In genomic region chr7:63027075-63027474, GRCh38 we compare ENCODE assay signal across 35 cellular contexts.
"Had no signal": no experiment of that assay in that cellular context is flagged by ENCODE, and none has a peak within 500 bp of the region (broad histone marks: within the 10 kb centered on the region; RNA-seq: fewer than 3 reads in every experiment).

No MANE protein-coding gene starts in this region.

- H3K27me3 ChIP-seq: ascending aorta, cardiac muscle cell had no signal

- H3K36me3 Mint-ChIP-seq: activated naive CD4-positive, alpha-beta T cell treated with anti-CD3 and anti-CD28 coated beads, Interleukin-2, amount 10 ng/mL, durations not matched to agents 7 days and 5 days; activated naive CD4-positive, alpha-beta T cell treated with anti-CD3 and anti-CD28 coated beads, Interleukin-2, amount 50 U/mL, for 24 hours; activated naive CD8-positive, alpha-beta T cell treated with anti-CD3 and anti-CD28 coated beads, Interleukin-2, amount 10 ng/mL, durations not matched to agents 7 days and 5 days had no signal

- ATAC-seq: activated CD8-positive, alpha-beta memory T cell treated with anti-CD3 and anti-CD28 coated beads, Interleukin-2, amount 10 ng/mL, durations not matched to agents 7 days and 5 days; activated CD8-positive, alpha-beta T cell treated with anti-CD3 and anti-CD28 coated beads, Interleukin-2, amount 10 ng/mL, durations not matched to agents 7 days and 5 days; activated naive CD8-positive, alpha-beta T cell treated with anti-CD3 and anti-CD28 coated beads, Interleukin-2, amount 50 U/mL, for 24 hours had no signal

- H3K4me3 ChIP-seq: ascending aorta, cardiac muscle cell had no signal

- H3K4me1 Mint-ChIP-seq: activated B cell treated with CpG ODN at 0.5 μM for 24 hours; activated CD4-positive, alpha-beta memory T cell treated with anti-CD3 and anti-CD28 coated beads, Interleukin-2, amount 10 ng/mL, durations not matched to agents 7 days and 5 days; activated CD4-positive, alpha-beta T cell treated with anti-CD3 and anti-CD28 coated beads, Interleukin-2, amount 10 ng/mL, durations not matched to agents 24 days and 14 days; activated CD8-positive, alpha-beta memory T cell treated with anti-CD3 and anti-CD28 coated beads, Interleukin-2, amount 10 ng/mL, durations not matched to agents 7 days and 5 days; activated naive CD4-positive, alpha-beta T cell treated with anti-CD3 and anti-CD28 coated beads, Interleukin-2, amount 10 ng/mL, durations not matched to agents 7 days and 5 days; activated naive CD4-positive, alpha-beta T cell treated with anti-CD3 and anti-CD28 coated beads, Interleukin-2, amount 50 U/mL, for 24 hours; activated naive CD8-positive, alpha-beta T cell treated with anti-CD3 and anti-CD28 coated beads, Interleukin-2, amount 10 ng/mL, durations not matched to agents 7 days and 5 days; activated naive CD8-positive, alpha-beta T cell treated with anti-CD3 and anti-CD28 coated beads, Interleukin-2, amount 50 U/mL, for 24 hours; brain; central memory CD8-positive, alpha-beta T cell had no signal

- H3K27me3 Mint-ChIP-seq: activated B cell treated with CpG ODN at 0.5 μM for 24 hours; activated CD4-positive, alpha-beta memory T cell treated with anti-CD3 and anti-CD28 coated beads, Interleukin-2, amount 10 ng/mL, durations not matched to agents 7 days and 5 days; activated CD4-positive, alpha-beta T cell treated with anti-CD3 and anti-CD28 coated beads, Interleukin-2, amount 10 ng/mL, durations not matched to agents 24 days and 14 days; activated CD8-positive, alpha-beta memory T cell treated with anti-CD3 and anti-CD28 coated beads, Interleukin-2, amount 10 ng/mL, durations not matched to agents 7 days and 5 days; activated naive CD4-positive, alpha-beta T cell treated with anti-CD3 and anti-CD28 coated beads, Interleukin-2, amount 10 ng/mL, durations not matched to agents 7 days and 5 days; activated naive CD4-positive, alpha-beta T cell treated with anti-CD3 and anti-CD28 coated beads, Interleukin-2, amount 50 U/mL, for 24 hours; activated naive CD8-positive, alpha-beta T cell; activated naive CD8-positive, alpha-beta T cell treated with anti-CD3 and anti-CD28 coated beads, Interleukin-2, amount 10 ng/mL, durations not matched to agents 7 days and 5 days; activated naive CD8-positive, alpha-beta T cell treated with anti-CD3 and anti-CD28 coated beads, Interleukin-2, amount 50 U/mL, for 24 hours; activated T-cell treated with anti-CD3 and anti-CD28 coated beads, Interleukin-2, amount 50 U/mL, for 24 hours; central memory CD8-positive, alpha-beta T cell had no signal

- DNase-seq: activated B cell treated with CpG ODN at 0.5 μM for 24 hours; activated CD4-positive, alpha-beta memory T cell treated with anti-CD3 and anti-CD28 coated beads, Interleukin-2, amount 10 ng/mL, durations not matched to agents 7 days and 5 days; activated CD4-positive, alpha-beta T cell treated with anti-CD3 and anti-CD28 coated beads for 4 hours; activated CD4-positive, alpha-beta T cell treated with anti-CD3 and anti-CD28 coated beads, Interleukin-2, amount 10 ng/mL, durations not matched to agents 24 days and 14 days; activated CD4-positive, alpha-beta T cell treated with anti-CD3 and anti-CD28 coated beads, Interleukin-2, amount 50 U/mL, for 48 hours; activated CD4-positive, CD25-positive, alpha-beta regulatory T cell treated with anti-CD3 and anti-CD28 coated beads, Interleukin-2, amount 50 U/mL, for 72 hours; activated CD8-positive, alpha-beta memory T cell treated with anti-CD3 and anti-CD28 coated beads for 24 hours; activated CD8-positive, alpha-beta memory T cell treated with anti-CD3 and anti-CD28 coated beads, Interleukin-2, amount 10 ng/mL, durations not matched to agents 7 days and 5 days; activated CD8-positive, alpha-beta memory T cell treated with anti-CD3 and anti-CD28 coated beads, Interleukin-2, amount 50 U/mL, for 48 hours; activated CD8-positive, alpha-beta T cell treated with anti-CD3 and anti-CD28 coated beads, Interleukin-2, amount 10 ng/mL, durations not matched to agents 7 days and 5 days; activated effector memory CD4-positive, alpha-beta T cell treated with Interleukin-2 at 50 U/mL for 16 hours; activated gamma-delta T cell; activated naive CD4-positive, alpha-beta T cell treated with anti-CD3 and anti-CD28 coated beads, Interleukin-2, amount 10 ng/mL, durations not matched to agents 7 days and 5 days; activated naive CD4-positive, alpha-beta T cell treated with Interleukin-2 at 50 U/mL for 16 hours; activated naive CD8-positive, alpha-beta T cell treated with anti-CD3 and anti-CD28 coated beads, Interleukin-2, amount 10 ng/mL, durations not matched to agents 7 days and 5 days; activated naive CD8-positive, alpha-beta T cell treated with anti-CD3 and anti-CD28 coated beads, Interleukin-2, amount 50 U/mL, for 24 hours; activated T-cell treated with anti-CD3 and anti-CD28 coated beads, Interleukin-2, amount 50 U/mL, for 24 hours; activated T-cell treated with anti-CD3 and anti-CD28 coated beads, Interleukin-2, amount 50 U/mL, for 48 hours; amygdala; anterior cingulate cortex; caudate nucleus; SW 1271; T-helper 1 cell; T-helper 2 cell; T-helper 9 cell had no signal

- H3K27ac Mint-ChIP-seq: activated B cell treated with CpG ODN at 0.5 μM for 24 hours; activated CD4-positive, alpha-beta memory T cell treated with anti-CD3 and anti-CD28 coated beads, Interleukin-2, amount 10 ng/mL, durations not matched to agents 7 days and 5 days; activated CD4-positive, alpha-beta T cell treated with anti-CD3 and anti-CD28 coated beads, Interleukin-2, amount 10 ng/mL, durations not matched to agents 24 days and 14 days; activated CD8-positive, alpha-beta memory T cell treated with anti-CD3 and anti-CD28 coated beads, Interleukin-2, amount 10 ng/mL, durations not matched to agents 7 days and 5 days; activated CD8-positive, alpha-beta T cell treated with anti-CD3 and anti-CD28 coated beads, Interleukin-2, amount 10 ng/mL, durations not matched to agents 7 days and 5 days; activated naive CD4-positive, alpha-beta T cell treated with anti-CD3 and anti-CD28 coated beads, Interleukin-2, amount 10 ng/mL, durations not matched to agents 7 days and 5 days; activated naive CD4-positive, alpha-beta T cell treated with anti-CD3 and anti-CD28 coated beads, Interleukin-2, amount 50 U/mL, for 24 hours; activated naive CD8-positive, alpha-beta T cell; activated naive CD8-positive, alpha-beta T cell treated with anti-CD3 and anti-CD28 coated beads, Interleukin-2, amount 10 ng/mL, durations not matched to agents 7 days and 5 days; activated naive CD8-positive, alpha-beta T cell treated with anti-CD3 and anti-CD28 coated beads, Interleukin-2, amount 50 U/mL, for 24 hours; activated T-cell treated with anti-CD3 and anti-CD28 coated beads, Interleukin-2, amount 50 U/mL, for 24 hours; activated T-helper 2 cell treated with anti-CD3 and anti-CD28 coated beads, Interferon-gamma antibody, Interleukin-2, Interleukin-4, amounts not matched to agents 10 μg/mL and 5 μg/mL and 100 μg/mL, durations not matched to agents 14 hours and 24 hours and 36 hours; brain; T-helper 1 cell treated with Interleukin-12 subunit alpha and Interleukin-12 subunit beta and Interleukin-4 antibody, amounts not matched to agents 30 μg/mL and 1 μg/mL, for 36 hours; T-helper 2 cell treated with Interferon-gamma antibody and Interleukin-4, amounts not matched to agents 5 μg/mL and 100 μg/mL, for 36 hours had no signal

- H3K36me3 ChIP-seq: ascending aorta, cardiac muscle cell had no signal

- H3K4me3 Mint-ChIP-seq: activated B cell treated with CpG ODN at 0.5 μM for 24 hours; activated CD4-positive, alpha-beta memory T cell treated with anti-CD3 and anti-CD28 coated beads, Interleukin-2, amount 10 ng/mL, durations not matched to agents 7 days and 5 days; activated CD4-positive, alpha-beta T cell treated with anti-CD3 and anti-CD28 coated beads, Interleukin-2, amount 10 ng/mL, durations not matched to agents 24 days and 14 days; activated CD8-positive, alpha-beta memory T cell treated with anti-CD3 and anti-CD28 coated beads, Interleukin-2, amount 10 ng/mL, durations not matched to agents 7 days and 5 days; activated CD8-positive, alpha-beta T cell treated with anti-CD3 and anti-CD28 coated beads, Interleukin-2, amount 10 ng/mL, durations not matched to agents 7 days and 5 days; activated naive CD4-positive, alpha-beta T cell treated with anti-CD3 and anti-CD28 coated beads, Interleukin-2, amount 10 ng/mL, durations not matched to agents 7 days and 5 days; activated naive CD4-positive, alpha-beta T cell treated with anti-CD3 and anti-CD28 coated beads, Interleukin-2, amount 50 U/mL, for 24 hours; activated naive CD8-positive, alpha-beta T cell; activated naive CD8-positive, alpha-beta T cell treated with anti-CD3 and anti-CD28 coated beads, Interleukin-2, amount 10 ng/mL, durations not matched to agents 7 days and 5 days; activated naive CD8-positive, alpha-beta T cell treated with anti-CD3 and anti-CD28 coated beads, Interleukin-2, amount 50 U/mL, for 24 hours; activated T-cell treated with anti-CD3 and anti-CD28 coated beads, Interleukin-2, amount 50 U/mL, for 24 hours; brain; central memory CD8-positive, alpha-beta T cell; T-helper 1 cell treated with Interleukin-12 subunit alpha and Interleukin-12 subunit beta and Interleukin-4 antibody, amounts not matched to agents 30 μg/mL and 1 μg/mL, for 36 hours; T-helper 2 cell treated with Interferon-gamma antibody and Interleukin-4, amounts not matched to agents 5 μg/mL and 100 μg/mL, for 36 hours had no signal

- H3K9me3 ChIP-seq: ascending aorta had no signal

- H3K27ac ChIP-seq: ascending aorta, cardiac muscle cell, VCaP had no signal

- H3K4me1 ChIP-seq: ascending aorta had no signal
